Comparison of ENCODE assay signal across 1 cellular context in genomic region chr1:56148466-56149193, GRCh38.
TF ChIP-seq lines count a peak whose summit lies in the region.

No MANE protein-coding gene starts in this region.

TF ChIP-seq in GM23338, 12 proteins besides CTCF, POLR2A, EP300 and RAD21 (continued from another document):
- TF ChIP-seq ZNF462 (CRISPR knock-in tag; IDR thresholded peaks at IDR 0.05): no peak
- no peak for TF ChIP-seq REST (IDR thresholded peaks at IDR 0.05; ENCODE audit: unreplicated experiment)
- TF ChIP-seq EZH2 (IDR thresholded peaks at IDR 0.05; ENCODE audit: low read depth, unreplicated experiment): no peak
- TF ChIP-seq ZNF114 (CRISPR knock-in tag; IDR thresholded peaks at IDR 0.05): no peak
